In genomic region chr15:99997112-99997651, GRCh38 we compare ENCODE assay signal across 1 cellular context.
TF ChIP-seq lines count a peak whose summit lies in the region.

No MANE protein-coding gene starts in this region.

TF ChIP-seq in HepG2, 621 proteins besides CTCF, POLR2A, EP300 and RAD21 (continued from another document):
- TF ChIP-seq AKNA (CRISPR knock-in tag; IDR thresholded peaks at IDR 0.05; ENCODE audit: borderline replicate concordance), result no peak
- TF ChIP-seq TEF (CRISPR knock-in tag; IDR thresholded peaks at IDR 0.05), result no peak
- no peak for TF ChIP-seq NFRKB (IDR thresholded peaks at IDR 0.05)
- no peak for TF ChIP-seq ZNF724P (CRISPR knock-in tag; IDR thresholded peaks at IDR 0.05; ENCODE audit: borderline replicate concordance)
- TF ChIP-seq ZNF234 (CRISPR knock-in tag; conservative IDR thresholded peaks at IDR 0.05), result no peak
- no peak for TF ChIP-seq UBTF (CRISPR knock-in tag; IDR thresholded peaks at IDR 0.05)
- TF ChIP-seq DNMT1 (CRISPR knock-in tag; IDR thresholded peaks at IDR 0.05), result no peak
TF ChIP-seq in HepG2: peak in this region for 0.
